21 cellular contexts compared by ENCODE assay signal in the genomic region with DNA sequence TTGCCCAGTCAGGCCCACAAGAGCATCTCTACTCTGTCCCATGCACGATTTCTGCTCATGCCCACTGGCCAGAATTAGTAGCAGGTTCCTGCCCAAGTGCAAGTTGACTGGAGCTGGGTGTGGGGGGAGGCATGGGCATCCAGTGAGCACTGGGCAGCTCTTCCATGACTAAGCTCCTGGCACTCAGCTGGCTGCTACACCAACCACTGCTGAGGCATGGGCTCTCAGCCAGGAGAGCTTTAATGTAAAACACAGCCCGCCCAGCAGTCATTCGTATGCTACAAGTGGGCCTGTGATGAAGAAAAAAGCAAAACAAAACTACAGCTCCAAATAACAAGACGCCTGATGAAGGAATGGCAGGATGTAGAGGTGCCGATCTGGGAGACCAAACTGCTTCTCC.
DNase-seq lines count a peak whose midpoint lies in the region; ATAC-seq and TF ChIP-seq lines count a peak whose summit lies in the region.
"Had no signal": no experiment of that assay in that cellular context is flagged by ENCODE, and none has a peak within 500 bp of the region (broad histone marks: within the 10 kb centered on the region; RNA-seq: fewer than 3 reads in every experiment).

No MANE protein-coding gene starts in this region.

- no peak overlapping the region for H4K5ac ChIP-seq in IMR-90 (ENCODE audit: low read depth, low read length)

- H4K20me1 ChIP-seq in mammary epithelial cell (ENCODE audit: insufficient read depth, low read length), result no peaks in the 10 kb centered on the region
- H4K20me1 ChIP-seq in IMR-90 (ENCODE audit: insufficient read depth, low read length), result no peaks in the 10 kb centered on the region
- H4K20me1 ChIP-seq: BLaER1 treated with 17β-estradiol and CSF1 and Interleukin-3, amounts not matched to agents 10 nM and 100 nM had no signal

- POLR2A ChIA-PET in MCF 10A (lab: Yijun Ruan, JAX) (no interaction called here), IMR-90 (lab: Charles Lee; ENCODE audit: unreplicated experiment) (no interaction called here)
- POLR2A ChIA-PET in activated CD4-positive, alpha-beta memory T cell treated with anti-CD3 and anti-CD28 coated beads, Interleukin-2, amount 10 ng/mL, durations not matched to agents 7 days and 5 days (lab: Charles Lee), result no interaction called here

- H3K79me1 ChIP-seq in IMR-90 (ENCODE audit: low read depth in 1 of 2, low read length in 2 of 2) (no peaks in the 10 kb centered on the region), trophoblast cell (ENCODE audit: low read length) (no peaks in the 10 kb centered on the region)

- DNase-seq in MCF 10A (ENCODE audit: unreplicated experiment) (peak; percentile 2), mammary epithelial cell (no peak), IMR-90 (no peak), trophoblast cell (no peak), pons (ENCODE audit: low spot score) (no peak)
- no peak for DNase-seq in activated CD4-positive, alpha-beta memory T cell treated with anti-CD3 and anti-CD28 coated beads, Interleukin-2, amount 10 ng/mL, durations not matched to agents 7 days and 5 days
- DNase-seq: 8988T; ACHN; AML-193; BE2C; CD4-positive, alpha-beta T cell; CD8-positive, alpha-beta memory T cell; DMS 273 treated with DMSO at 0.1 percent for 48 hours; DMS79; GF-D8; GOT3; H7; HCEC 1CT had no signal

- H4K91ac ChIP-seq in IMR-90 (ENCODE audit: insufficient read depth, low read depth, low read length), result no peak overlapping the region
- H4K91ac ChIP-seq in trophoblast cell (ENCODE audit: low read depth, low read length), result no peak overlapping the region

- H3K4me1 ChIP-seq in mammary epithelial cell (ENCODE audit: insufficient read depth, low read length) (no peaks in the 10 kb centered on the region), IMR-90 (ENCODE audit: control insufficient read depth, insufficient read depth, low read length) (no peaks in the 10 kb centered on the region), trophoblast cell (ENCODE audit: control insufficient read depth in 1 of 2, insufficient read depth in 2 of 2, low read length in 2 of 2) (peaks cover 0 to 1% of the 10 kb centered on the region in 2 experiments)
- H3K4me1 ChIP-seq: A549; BE2C; BLaER1 treated with 17β-estradiol and CSF1 and Interleukin-3, amounts not matched to agents 10 nM and 100 nM had no signal

- H2AFZ ChIP-seq in mammary epithelial cell (ENCODE audit: low read depth, low read length) (no peak overlapping the region), IMR-90 (replicated peaks; ENCODE audit: low read length, poor library complexity) (no peak overlapping the region), trophoblast cell (ENCODE audit: insufficient read depth, low read length, poor library complexity) (no peak overlapping the region)

- ATAC-seq in IMR-90 (ENCODE audit: low read depth), result no peak
- ATAC-seq: A549 had no signal

- TF ChIP-seq POLR2A in IMR-90 (IDR thresholded peaks at IDR 0.05; ENCODE audit: low read depth, low read length), result no peak

- no peak overlapping the region for H3K9ac ChIP-seq in mammary epithelial cell (ENCODE audit: insufficient read depth, low read length)
- no peak overlapping the region for H3K9ac ChIP-seq in IMR-90 (ENCODE audit: low read depth, low read length)
- H3K9ac ChIP-seq in trophoblast cell (ENCODE audit: low read length), result no peak overlapping the region
- H3K9ac ChIP-seq: BLaER1 treated with 17β-estradiol and CSF1 and Interleukin-3, amounts not matched to agents 10 nM and 100 nM had no signal

- no peak overlapping the region for H3K4ac ChIP-seq in IMR-90 (ENCODE audit: low read depth, low read length)
- no peak overlapping the region for H3K4ac ChIP-seq in trophoblast cell (ENCODE audit: low read depth, low read length)

- H2AK9ac ChIP-seq in IMR-90 (replicated peaks; ENCODE audit: low read depth, low read length, poor library complexity), result peak overlapping the region; percentile 55

- TF ChIP-seq RAD21 in IMR-90 (IDR thresholded peaks at IDR 0.05; ENCODE audit: low read length), result no peak

- no peak overlapping the region for H3K4me3 Mint-ChIP-seq in MCF 10A (ENCODE audit: unreplicated experiment)
- no peak overlapping the region for H3K4me3 Mint-ChIP-seq in activated CD4-positive, alpha-beta memory T cell treated with anti-CD3 and anti-CD28 coated beads, Interleukin-2, amount 10 ng/mL, durations not matched to agents 7 days and 5 days
- H3K4me3 Mint-ChIP-seq: CD14-positive monocyte; CD4-positive, alpha-beta T cell; CD8-positive, alpha-beta memory T cell had no signal

- H3K56ac ChIP-seq in IMR-90 (ENCODE audit: extremely low read depth, insufficient read depth, low read length), result no peak overlapping the region

- H3K36me3 Mint-ChIP-seq in MCF 10A (ENCODE audit: insufficient read depth, unreplicated experiment), result peaks cover 5% of the 10 kb centered on the region
- H3K36me3 Mint-ChIP-seq in activated CD4-positive, alpha-beta memory T cell treated with anti-CD3 and anti-CD28 coated beads, Interleukin-2, amount 10 ng/mL, durations not matched to agents 7 days and 5 days (ENCODE audit: low read depth), result no peaks in the 10 kb centered on the region
- H3K36me3 Mint-ChIP-seq: CD14-positive monocyte had no signal

- no peak overlapping the region for H2BK120ac ChIP-seq in IMR-90 (ENCODE audit: low read depth, low read length)
- H2BK120ac ChIP-seq in trophoblast cell (ENCODE audit: insufficient read depth, low read length, poor library complexity), result no peak overlapping the region

- WGBS in mammary epithelial cell (ENCODE audit: low coverage, missing lambda C conversion rate), result 51% methylated on average over 5 of the region's 5 CpGs
- no CpG with 5 or more reads among the region's 5 CpGs for WGBS in IMR-90 (ENCODE audit: extremely low coverage in 2 of 2, insufficient read length in 1 of 2), 2 experiments
- no CpG with 5 or more reads among the region's 5 CpGs for WGBS in trophoblast cell (ENCODE audit: extremely low coverage, insufficient coverage, insufficient read length)

- in situ Hi-C loops in mammary epithelial cell (cut with MboI; ENCODE audit: low sequenced_read_pairs in 2 of 2), result no loop called here
- in situ Hi-C loops in IMR-90 (cut with MboI; ENCODE audit: low sequenced_read_pairs), result no loop called here

- no peak overlapping the region for H3K4me2 ChIP-seq in mammary epithelial cell (ENCODE audit: insufficient read depth, low read depth, low read length)
- no peak overlapping the region for H3K4me2 ChIP-seq in IMR-90 (ENCODE audit: low read depth, low read length)
- no peak overlapping the region for H3K4me2 ChIP-seq in trophoblast cell (ENCODE audit: low read length)
- H3K4me2 ChIP-seq: A549; BLaER1 treated with 17β-estradiol and CSF1 and Interleukin-3, amounts not matched to agents 10 nM and 100 nM had no signal

- H3K4me3 ChIP-seq in mammary epithelial cell (replicated peaks in 1 of 3; ENCODE audit: insufficient read depth in 1 of 3, low read depth in 2 of 3, low read length in 3 of 3) (no peak overlapping the region), IMR-90 (ENCODE audit: insufficient read depth, low read depth, low read length) (no peak overlapping the region), trophoblast cell (ENCODE audit: low read depth, low read length) (peak overlapping the region; percentile 19)
- H3K4me3 ChIP-seq: A549; BLaER1 treated with 17β-estradiol and CSF1 and Interleukin-3, amounts not matched to agents 10 nM and 100 nM had no signal

- H3K79me2 ChIP-seq in mammary epithelial cell (ENCODE audit: insufficient read depth, low read length) (no peaks in the 10 kb centered on the region), trophoblast cell (ENCODE audit: control insufficient read depth, insufficient read depth, low read length, poor library complexity) (no peaks in the 10 kb centered on the region)

- H2BK15ac ChIP-seq in IMR-90 (ENCODE audit: low read depth, low read length), result no peak overlapping the region

- no peak overlapping the region for H2BK5ac ChIP-seq in IMR-90 (ENCODE audit: low read depth, low read length, poor library complexity, severe bottlenecking)
- no peak overlapping the region for H2BK5ac ChIP-seq in trophoblast cell (ENCODE audit: low read depth, low read length, poor library complexity)

- no peak overlapping the region for H4K12ac ChIP-seq in trophoblast cell (ENCODE audit: low read depth, low read length)

- no TSS peak for BruUV-seq in MCF 10A (replicated peaks; lab: Mats Ljungman, UMichigan)
- BruUV-seq in mammary epithelial cell (replicated peaks; lab: Mats Ljungman, UMichigan), result no TSS peak
- no TSS peak for BruUV-seq in IMR-90 (replicated peaks; lab: Mats Ljungman, UMichigan)

- H3K9me1 ChIP-seq in IMR-90 (ENCODE audit: insufficient read depth, low read length), result no peaks in the 10 kb centered on the region

- no peak overlapping the region for H3K27ac Mint-ChIP-seq in MCF 10A (ENCODE audit: low read depth, unreplicated experiment)
- no peak overlapping the region for H3K27ac Mint-ChIP-seq in activated CD4-positive, alpha-beta memory T cell treated with anti-CD3 and anti-CD28 coated beads, Interleukin-2, amount 10 ng/mL, durations not matched to agents 7 days and 5 days
- H3K27ac Mint-ChIP-seq: CD14-positive monocyte; CD4-positive, alpha-beta T cell; CD8-positive, alpha-beta memory T cell had no signal

- H3K27ac ChIP-seq in mammary epithelial cell (ENCODE audit: insufficient read depth, low read depth, low read length) (no peak overlapping the region), IMR-90 (ENCODE audit: insufficient read depth, low read length) (no peak overlapping the region), trophoblast cell (ENCODE audit: low read depth, low read length) (no peak overlapping the region)
- H3K27ac ChIP-seq: A549; BLaER1 treated with 17β-estradiol and CSF1 and Interleukin-3, amounts not matched to agents 10 nM and 100 nM had no signal

- H3K18ac ChIP-seq in IMR-90 (ENCODE audit: low read depth, low read length), result no peak overlapping the region
- no peak overlapping the region for H3K18ac ChIP-seq in trophoblast cell (ENCODE audit: low read length)

- no peaks in the 10 kb centered on the region for H3K9me3 Mint-ChIP-seq in MCF 10A (ENCODE audit: unreplicated experiment)
- H3K9me3 Mint-ChIP-seq in activated CD4-positive, alpha-beta memory T cell treated with anti-CD3 and anti-CD28 coated beads, Interleukin-2, amount 10 ng/mL, durations not matched to agents 7 days and 5 days, result peaks cover 2% of the 10 kb centered on the region
- H3K9me3 Mint-ChIP-seq: CD4-positive, alpha-beta T cell had no signal

- peaks cover 62% of the 10 kb centered on the region for H3K27me3 Mint-ChIP-seq in MCF 10A (ENCODE audit: insufficient read depth, unreplicated experiment)
- no peaks in the 10 kb centered on the region for H3K27me3 Mint-ChIP-seq in activated CD4-positive, alpha-beta memory T cell treated with anti-CD3 and anti-CD28 coated beads, Interleukin-2, amount 10 ng/mL, durations not matched to agents 7 days and 5 days
- H3K27me3 Mint-ChIP-seq: CD4-positive, alpha-beta T cell had no signal

- H2AK5ac ChIP-seq in IMR-90 (ENCODE audit: low read depth, low read length), result no peak overlapping the region
- H2AK5ac ChIP-seq in trophoblast cell (ENCODE audit: low read length), result no peak overlapping the region

- H3K36me3 ChIP-seq in mammary epithelial cell (ENCODE audit: insufficient read depth, low read length), result no peaks in the 10 kb centered on the region
- no peaks in the 10 kb centered on the region for H3K36me3 ChIP-seq in IMR-90 (ENCODE audit: control insufficient read depth, insufficient read depth, low read length)
- no peaks in the 10 kb centered on the region for H3K36me3 ChIP-seq in trophoblast cell (ENCODE audit: control insufficient read depth in 1 of 2, insufficient read depth in 2 of 2, low read length in 2 of 2)
- H3K36me3 ChIP-seq: BE2C; BLaER1 treated with 17β-estradiol and CSF1 and Interleukin-3, amounts not matched to agents 10 nM and 100 nM had no signal

- peaks cover 28% of the 10 kb centered on the region for H3K9me3 ChIP-seq in mammary epithelial cell (replicated peaks; ENCODE audit: insufficient read depth, low read length)
- peaks cover 42% of the 10 kb centered on the region for H3K9me3 ChIP-seq in IMR-90 (ENCODE audit: control insufficient read depth, insufficient read depth, low read length)
- H3K9me3 ChIP-seq in trophoblast cell (ENCODE audit: insufficient read depth, low read depth, low read length), result peaks cover 3% of the 10 kb centered on the region
- H3K9me3 ChIP-seq: A549; BE2C; BLaER1 treated with 17β-estradiol and CSF1 and Interleukin-3, amounts not matched to agents 10 nM and 100 nM had no signal

- H3K27me3 ChIP-seq in mammary epithelial cell (ENCODE audit: insufficient read depth, low read length), result no peaks in the 10 kb centered on the region
- H3K27me3 ChIP-seq in IMR-90 (ENCODE audit: control insufficient read depth, insufficient read depth, low read length), result no peaks in the 10 kb centered on the region
- no peaks in the 10 kb centered on the region for H3K27me3 ChIP-seq in trophoblast cell (ENCODE audit: insufficient read depth, low read length)
- H3K27me3 ChIP-seq: BE2C; BLaER1 treated with 17β-estradiol and CSF1 and Interleukin-3, amounts not matched to agents 10 nM and 100 nM had no signal

- dilution Hi-C loops in mammary epithelial cell (cut with HindIII; ENCODE audit: low sequenced_read_pairs) (no loop called here), IMR-90 (cut with HindIII; ENCODE audit: low sequenced_read_pairs, unreplicated experiment) (no loop called here)

- no peak overlapping the region for H2BK20ac ChIP-seq in IMR-90 (ENCODE audit: low read depth, low read length)

- H4K8ac ChIP-seq in IMR-90 (ENCODE audit: low read depth in 2 of 2, low read length in 2 of 2) (no peak overlapping the region), trophoblast cell (ENCODE audit: low read depth, low read length) (no peak overlapping the region)

- H2BK12ac ChIP-seq in trophoblast cell (ENCODE audit: low read length), result no peak overlapping the region

- H3K23ac ChIP-seq in IMR-90 (ENCODE audit: low read depth, low read length) (no peak overlapping the region), trophoblast cell (ENCODE audit: low read length) (no peak overlapping the region)

- CTCF ChIA-PET in MCF 10A (lab: Yijun Ruan, JAX) (no interaction called here), mammary epithelial cell (lab: Charles Lee; ENCODE audit: low non-redundant PET) (no interaction called here), IMR-90 (lab: Yijun Ruan, JAX) (no interaction called here)
- CTCF ChIA-PET in activated CD4-positive, alpha-beta memory T cell treated with anti-CD3 and anti-CD28 coated beads, Interleukin-2, amount 10 ng/mL, durations not matched to agents 7 days and 5 days (lab: Charles Lee), result no interaction called here

- no peak for TF ChIP-seq CTCF in MCF 10A (IDR thresholded peaks at IDR 0.05; ENCODE audit: unreplicated experiment)
- TF ChIP-seq CTCF in mammary epithelial cell (conservative IDR thresholded peaks at IDR 0.05 in 1 of 2, IDR thresholded peaks at IDR 0.05 in 1 of 2; ENCODE audit: extremely low read depth in 1 of 2, insufficient read depth in 1 of 2, low read depth in 1 of 2, low read length in 2 of 2), result no peak
- no peak for TF ChIP-seq CTCF in IMR-90 (conservative IDR thresholded peaks at IDR 0.05; ENCODE audit: low read depth, low read length)

- no peak overlapping the region for H3K14ac ChIP-seq in IMR-90 (replicated peaks; ENCODE audit: low read depth, low read length)
- no peak overlapping the region for H3K14ac ChIP-seq in trophoblast cell (ENCODE audit: low read length)

- intact Hi-C loops in MCF 10A (cut with micrococcal nuclease), result no loop called here
- intact Hi-C loops in mammary epithelial cell (cut with micrococcal nuclease), result no loop called here
- intact Hi-C loops in IMR-90 (cut with micrococcal nuclease), result no loop called here

- H3K4me1 Mint-ChIP-seq in MCF 10A (ENCODE audit: insufficient read depth, unreplicated experiment), result peaks cover 6% of the 10 kb centered on the region
- H3K4me1 Mint-ChIP-seq in activated CD4-positive, alpha-beta memory T cell treated with anti-CD3 and anti-CD28 coated beads, Interleukin-2, amount 10 ng/mL, durations not matched to agents 7 days and 5 days, result no peaks in the 10 kb centered on the region
- H3K4me1 Mint-ChIP-seq: CD14-positive monocyte; CD8-positive, alpha-beta memory T cell had no signal
